In genomic region chr6:82248233-82248735, GRCh38 we compare ENCODE assay signal across 8 cellular contexts. TPM values are rescaled to one million over a fixed set of nuclear protein-coding genes. Genes with fewer than 3 reads are reported as not detected.
DNase-seq lines count a peak whose midpoint lies in the region; ATAC-seq and TF ChIP-seq lines count a peak whose summit lies in the region.

No MANE protein-coding gene starts in this region.

- ATAC-seq in CD4-positive, alpha-beta T cell (ENCODE audit: poor library complexity), result no peak
- ATAC-seq in GM18861 (IDR thresholded peaks at IDR 0.05; ENCODE audit: unreplicated experiment), result peak; percentile 38
- peak; percentile 56 for ATAC-seq in HG03064 (IDR thresholded peaks at IDR 0.05; ENCODE audit: low read depth, unreplicated experiment)
- peak; percentile 74 for ATAC-seq in Panc1

- H3K36me3 ChIP-seq in Panc1 (ENCODE audit: control insufficient read depth, insufficient read depth, low read length) (peaks cover 2% of the 10 kb centered on the region), mesodermal cell (ENCODE audit: control insufficient read depth, insufficient read depth, low read length) (peaks cover 11% of the 10 kb centered on the region), uterus (no peaks in the 10 kb centered on the region)

- DNase-seq in CD4-positive, alpha-beta T cell, result no peak
- DNase-seq in Panc1 (ENCODE audit: low read depth, low spot score) (peak; percentile 95), dermis blood vessel endothelial cell (peak; percentile 58), uterus (no peak), GM19240 (ENCODE audit: insufficient read length, low spot score) (no peak)

- H3K4me1 ChIP-seq in Panc1 (ENCODE audit: control insufficient read depth, insufficient read depth, low read length) (peaks cover 34% of the 10 kb centered on the region; the same call in 1 of the 2 replicates), mesodermal cell (ENCODE audit: control insufficient read depth, insufficient read depth, low read length, poor library complexity, severe bottlenecking) (peaks cover 13% of the 10 kb centered on the region), uterus (no peaks in the 10 kb centered on the region)

- H3K27me3 ChIP-seq in CD4-positive, alpha-beta T cell (ENCODE audit: control insufficient read depth, insufficient read depth, low read length), result no peaks in the 10 kb centered on the region
- H3K27me3 ChIP-seq in Panc1 (ENCODE audit: control insufficient read depth, insufficient read depth, low read length) (no peaks in the 10 kb centered on the region), uterus (no peaks in the 10 kb centered on the region)

- H3K4me3 ChIP-seq in Panc1 (ENCODE audit: low read depth in 2 of 2, low read length in 2 of 2) (peak overlapping the region; percentile 65 to 99), mesodermal cell (ENCODE audit: extremely low read depth, insufficient read depth, low read length, poor library complexity, severe bottlenecking) (peak overlapping the region; percentile 86), uterus (peak overlapping the region; percentile 73 to 82)

- TSS peak; percentile 90 for BruUV-seq in Panc1 (replicated peaks; lab: Mats Ljungman, UMichigan)

- H3K4me3 Mint-ChIP-seq in CD4-positive, alpha-beta T cell, result peak overlapping the region; percentile 96

- no peaks in the 10 kb centered on the region for H3K9me3 ChIP-seq in CD4-positive, alpha-beta T cell (ENCODE audit: control insufficient read depth, low read length)
- H3K9me3 ChIP-seq in Panc1 (ENCODE audit: control insufficient read depth, insufficient read depth, low read depth, low read length) (no peaks in the 10 kb centered on the region), mesodermal cell (ENCODE audit: control insufficient read depth, low read length) (peaks cover 9% of the 10 kb centered on the region), uterus (no peaks in the 10 kb centered on the region)

- peaks cover 32% of the 10 kb centered on the region for H3K36me3 Mint-ChIP-seq in CD4-positive, alpha-beta T cell (ENCODE audit: low read depth)

- H3K4me1 Mint-ChIP-seq in CD4-positive, alpha-beta T cell (ENCODE audit: low read depth), result peaks cover 50% of the 10 kb centered on the region

- CTCF ChIA-PET in CD4-positive, alpha-beta T cell (lab: Charles Lee), result interaction anchor here (1.1 to 2.8 kb wide), 2 partner anchors 818 to 819 kb away, joined by 3 to 9 read pairs; partner anchors contain the start of gene DOP1A
- CTCF ChIA-PET in Panc1 (lab: Charles Lee), result interaction anchor here (1.2 kb wide), 1 partner anchor 822 kb away, joined by 4 read pairs; no protein-coding TSS in a partner anchor

- intact Hi-C loops in CD4-positive, alpha-beta T cell (cut with DNase I, micrococcal nuclease), result loop anchor here (2.0 to 10.0 kb wide), 5 partner anchors 493 to 1607 kb away; partner anchors contain the start of genes UBE3D (in 2 of the 2), CYB5R4 (in 1 of the 2), DOP1A (in 1 of the 2) and PGM3 (in 1 of the 2)
- intact Hi-C loops in Panc1 (cut with micrococcal nuclease; ENCODE audit: unreplicated experiment) (loop anchor here (5.0 kb wide), 1 partner anchor 114 kb away; the partner anchor contains the start of gene TPBG), uterus (cut with DNase I; ENCODE audit: low total_unique reads) (no loop called here)

- 37 to 45% methylated on average over 3 to 7 of the region's 11 CpGs for WGBS in mesodermal cell (ENCODE audit: insufficient coverage in 2 of 2), 2 experiments

- in situ Hi-C loops in Panc1 (cut with HindIII; ENCODE audit: low pct_unique_long_range_greater_than_20kb, low sequenced_read_pairs), result no loop called here

- H3K27me3 Mint-ChIP-seq in CD4-positive, alpha-beta T cell, result no peaks in the 10 kb centered on the region

- H3K9me3 Mint-ChIP-seq in CD4-positive, alpha-beta T cell, result no peaks in the 10 kb centered on the region

- peak overlapping the region; percentile 59 for H3K27ac ChIP-seq in CD4-positive, alpha-beta T cell (ENCODE audit: low read depth, low read length)
- H3K27ac ChIP-seq in Panc1 (ENCODE audit: low read length), result peak overlapping the region; percentile 99
- peak overlapping the region; percentile 99 for H3K27ac ChIP-seq in mesodermal cell (ENCODE audit: low read depth, low read length, severe bottlenecking)
- H3K27ac ChIP-seq in uterus, result peak overlapping the region; percentile 94

- no peak for TF ChIP-seq CTCF in CD4-positive, alpha-beta T cell (IDR thresholded peaks at IDR 0.05)
- TF ChIP-seq CTCF in Panc1 (IDR thresholded peaks at IDR 0.05), result no peak
- no peak for TF ChIP-seq CTCF in uterus (IDR thresholded peaks at IDR 0.05)

- H3K27ac Mint-ChIP-seq in CD4-positive, alpha-beta T cell, result peak overlapping the region; percentile 98

- POLR2A ChIA-PET in CD4-positive, alpha-beta T cell (lab: Charles Lee), result interaction anchor here (1.0 to 1.7 kb wide), 4 partner anchors 496 to 1611 kb away, joined by 4 to 6 read pairs (median 5); partner anchors contain the start of genes CYB5R4, DOP1A, TENT5A and UBE3D
- POLR2A ChIA-PET in Panc1 (lab: Charles Lee), result interaction anchor here (0.7 kb wide), 1 partner anchor 978 kb away, joined by 4 read pairs; no protein-coding TSS in a partner anchor

- no peak for TF ChIP-seq POLR2A in uterus (IDR thresholded peaks at IDR 0.05)

RNA-seq across cellular contexts. Expression of gene IBTK, which starts 0.7 kb away (rescaled TPM):
- 10 to 100 TPM; 11.0 to 11.2 TPM for total RNA-seq in CD4-positive, alpha-beta T cell
- total RNA-seq in Panc1 (2021; ENCODE audit: unreplicated experiment) (73.2 TPM), dermis blood vessel endothelial cell (42.2 and 47.0 TPM in 2 replicates), uterus (10 to 100 TPM; 17.7 to 82.6 (median 34.3) TPM)
- polyA plus RNA-seq in Panc1 (2012; ENCODE audit: insufficient read length), result 24.1 TPM
- polyA plus RNA-seq in mesodermal cell (2013, experiment 1 of 2), result 25.1 TPM
- polyA plus RNA-seq in mesodermal cell (2013, experiment 2 of 2), result 30.4 TPM

Comparison
In these comparisons a context has a peak if more than half of its experiments do, and no peak if none do; other contexts are left out.
1. DNase-seq: peak in Panc1 (single experiment) and dermis blood vessel endothelial cell (single experiment); none in CD4-positive, alpha-beta T cell (0 of 10), uterus (0 of 2) and GM19240 (single experiment).
2. Peak in every context shown above with its lines, with median percentiles within 50 percentile points of each other: H3K27ac ChIP-seq and H3K4me3 ChIP-seq.